Comparison of ENCODE assay signal across 1 cellular context in the genomic region with DNA sequence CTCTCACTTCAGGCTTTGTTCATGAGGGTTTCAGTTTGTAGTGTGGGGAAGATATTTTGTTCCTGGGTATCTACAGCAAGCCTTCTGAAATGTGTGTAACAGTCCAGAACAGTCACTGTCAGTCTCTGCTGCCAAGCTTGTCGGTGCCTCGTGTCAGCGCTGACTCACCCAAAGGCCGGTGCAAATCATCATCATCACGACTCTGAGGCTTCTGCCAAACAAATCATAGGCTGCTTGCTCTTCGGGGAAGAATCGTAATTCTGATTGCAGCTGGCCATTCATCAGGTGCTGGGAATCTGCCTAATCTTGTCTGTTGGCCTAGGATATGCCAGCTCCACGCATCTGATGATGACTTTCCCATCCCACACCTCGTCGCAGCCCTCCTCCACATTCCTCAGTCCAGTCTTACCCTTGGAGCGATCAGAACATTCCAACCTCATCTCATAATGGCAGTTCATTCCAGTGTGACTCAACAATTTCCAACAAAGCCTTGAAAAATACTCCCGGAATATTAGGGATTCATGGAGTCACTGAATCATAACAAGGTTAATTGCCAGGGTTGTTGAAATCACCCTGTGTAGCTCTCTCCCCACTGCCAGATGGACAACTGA.
TF ChIP-seq lines count a peak whose summit lies in the region.

No MANE protein-coding gene starts in this region.

TF ChIP-seq in K562, 482 proteins besides CTCF, POLR2A, EP300 and RAD21 (continued from another document and continues in another):
- TF ChIP-seq, protein P1, sequence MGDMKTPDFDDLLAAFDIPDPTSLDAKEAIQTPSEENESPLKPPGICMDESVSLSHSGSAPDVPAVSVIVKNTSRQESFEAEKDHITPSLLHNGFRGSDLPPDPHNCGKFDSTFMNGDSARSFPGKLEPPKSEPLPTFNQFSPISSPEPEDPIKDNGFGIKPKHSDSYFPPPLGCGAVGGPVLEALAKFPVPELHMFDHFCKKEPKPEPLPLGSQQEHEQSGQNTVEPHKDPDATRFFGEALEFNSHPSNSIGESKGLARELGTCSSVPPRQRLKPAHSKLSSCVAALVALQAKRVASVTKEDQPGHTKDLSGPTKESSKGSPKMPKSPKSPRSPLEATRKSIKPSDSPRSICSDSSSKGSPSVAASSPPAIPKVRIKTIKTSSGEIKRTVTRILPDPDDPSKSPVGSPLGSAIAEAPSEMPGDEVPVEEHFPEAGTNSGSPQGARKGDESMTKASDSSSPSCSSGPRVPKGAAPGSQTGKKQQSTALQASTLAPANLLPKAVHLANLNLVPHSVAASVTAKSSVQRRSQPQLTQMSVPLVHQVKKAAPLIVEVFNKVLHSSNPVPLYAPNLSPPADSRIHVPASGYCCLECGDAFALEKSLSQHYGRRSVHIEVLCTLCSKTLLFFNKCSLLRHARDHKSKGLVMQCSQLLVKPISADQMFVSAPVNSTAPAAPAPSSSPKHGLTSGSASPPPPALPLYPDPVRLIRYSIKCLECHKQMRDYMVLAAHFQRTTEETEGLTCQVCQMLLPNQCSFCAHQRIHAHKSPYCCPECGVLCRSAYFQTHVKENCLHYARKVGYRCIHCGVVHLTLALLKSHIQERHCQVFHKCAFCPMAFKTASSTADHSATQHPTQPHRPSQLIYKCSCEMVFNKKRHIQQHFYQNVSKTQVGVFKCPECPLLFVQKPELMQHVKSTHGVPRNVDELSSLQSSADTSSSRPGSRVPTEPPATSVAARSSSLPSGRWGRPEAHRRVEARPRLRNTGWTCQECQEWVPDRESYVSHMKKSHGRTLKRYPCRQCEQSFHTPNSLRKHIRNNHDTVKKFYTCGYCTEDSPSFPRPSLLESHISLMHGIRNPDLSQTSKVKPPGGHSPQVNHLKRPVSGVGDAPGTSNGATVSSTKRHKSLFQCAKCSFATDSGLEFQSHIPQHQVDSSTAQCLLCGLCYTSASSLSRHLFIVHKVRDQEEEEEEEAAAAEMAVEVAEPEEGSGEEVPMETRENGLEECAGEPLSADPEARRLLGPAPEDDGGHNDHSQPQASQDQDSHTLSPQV (IDR thresholded peaks at IDR 0.05): no peak
- TF ChIP-seq STAG1 (CRISPR knock-in tag; IDR thresholded peaks at IDR 0.05; ENCODE audit: borderline replicate concordance) (no peak), SNIP1 (IDR thresholded peaks at IDR 0.05; ENCODE audit: low read depth) (no peak), ZNF134 (CRISPR knock-in tag; conservative IDR thresholded peaks at IDR 0.05) (peak; percentile 59), ARID1B (IDR thresholded peaks at IDR 0.05) (peak; percentile 43; the same call in 1 of the 2 replicates), ZNF561 (CRISPR knock-in tag; conservative IDR thresholded peaks at IDR 0.05) (no peak), TCF7 (IDR thresholded peaks at IDR 0.05; ENCODE audit: borderline replicate concordance) (no peak), C11orf30 (IDR thresholded peaks at IDR 0.05; ENCODE audit: low read depth) (peak; percentile 55; the same call in 1 of the 2 replicates), GTF2F1 (IDR thresholded peaks at IDR 0.05; ENCODE audit: low read depth, low read length) (no peak), PHB (CRISPR knock-in tag; IDR thresholded peaks at IDR 0.05) (no peak), MEIS2 (IDR thresholded peaks at IDR 0.05; ENCODE audit: partially characterized antibody) (peak; percentile 63), SNRNP70 (optimal IDR thresholded peaks at IDR 0.05; ENCODE audit: low read depth, low read length) (no peak), MYBL2 (IDR thresholded peaks at IDR 0.05; ENCODE audit: low read depth) (no peak), MYBL2 (CRISPR knock-in tag; IDR thresholded peaks at IDR 0.05; ENCODE audit: borderline replicate concordance) (no peak), MAFF (IDR thresholded peaks at IDR 0.05; ENCODE audit: low read length) (0 out of 2 replicates have a peak, but pooled peaks have one; percentile 1), HDAC1 (IDR thresholded peaks at IDR 0.05) (peak in 1 of 2 experiments; percentile 52; a peak in 1 of 4 replicates), DPF2 (IDR thresholded peaks at IDR 0.05) (no peak), MED1 (CRISPR knock-in tag; IDR thresholded peaks at IDR 0.05; ENCODE audit: borderline replicate concordance) (no peak), FOSL1 (tag; conservative IDR thresholded peaks at IDR 0.05) (peak; percentile 89)
- TF ChIP-seq, protein P2, sequence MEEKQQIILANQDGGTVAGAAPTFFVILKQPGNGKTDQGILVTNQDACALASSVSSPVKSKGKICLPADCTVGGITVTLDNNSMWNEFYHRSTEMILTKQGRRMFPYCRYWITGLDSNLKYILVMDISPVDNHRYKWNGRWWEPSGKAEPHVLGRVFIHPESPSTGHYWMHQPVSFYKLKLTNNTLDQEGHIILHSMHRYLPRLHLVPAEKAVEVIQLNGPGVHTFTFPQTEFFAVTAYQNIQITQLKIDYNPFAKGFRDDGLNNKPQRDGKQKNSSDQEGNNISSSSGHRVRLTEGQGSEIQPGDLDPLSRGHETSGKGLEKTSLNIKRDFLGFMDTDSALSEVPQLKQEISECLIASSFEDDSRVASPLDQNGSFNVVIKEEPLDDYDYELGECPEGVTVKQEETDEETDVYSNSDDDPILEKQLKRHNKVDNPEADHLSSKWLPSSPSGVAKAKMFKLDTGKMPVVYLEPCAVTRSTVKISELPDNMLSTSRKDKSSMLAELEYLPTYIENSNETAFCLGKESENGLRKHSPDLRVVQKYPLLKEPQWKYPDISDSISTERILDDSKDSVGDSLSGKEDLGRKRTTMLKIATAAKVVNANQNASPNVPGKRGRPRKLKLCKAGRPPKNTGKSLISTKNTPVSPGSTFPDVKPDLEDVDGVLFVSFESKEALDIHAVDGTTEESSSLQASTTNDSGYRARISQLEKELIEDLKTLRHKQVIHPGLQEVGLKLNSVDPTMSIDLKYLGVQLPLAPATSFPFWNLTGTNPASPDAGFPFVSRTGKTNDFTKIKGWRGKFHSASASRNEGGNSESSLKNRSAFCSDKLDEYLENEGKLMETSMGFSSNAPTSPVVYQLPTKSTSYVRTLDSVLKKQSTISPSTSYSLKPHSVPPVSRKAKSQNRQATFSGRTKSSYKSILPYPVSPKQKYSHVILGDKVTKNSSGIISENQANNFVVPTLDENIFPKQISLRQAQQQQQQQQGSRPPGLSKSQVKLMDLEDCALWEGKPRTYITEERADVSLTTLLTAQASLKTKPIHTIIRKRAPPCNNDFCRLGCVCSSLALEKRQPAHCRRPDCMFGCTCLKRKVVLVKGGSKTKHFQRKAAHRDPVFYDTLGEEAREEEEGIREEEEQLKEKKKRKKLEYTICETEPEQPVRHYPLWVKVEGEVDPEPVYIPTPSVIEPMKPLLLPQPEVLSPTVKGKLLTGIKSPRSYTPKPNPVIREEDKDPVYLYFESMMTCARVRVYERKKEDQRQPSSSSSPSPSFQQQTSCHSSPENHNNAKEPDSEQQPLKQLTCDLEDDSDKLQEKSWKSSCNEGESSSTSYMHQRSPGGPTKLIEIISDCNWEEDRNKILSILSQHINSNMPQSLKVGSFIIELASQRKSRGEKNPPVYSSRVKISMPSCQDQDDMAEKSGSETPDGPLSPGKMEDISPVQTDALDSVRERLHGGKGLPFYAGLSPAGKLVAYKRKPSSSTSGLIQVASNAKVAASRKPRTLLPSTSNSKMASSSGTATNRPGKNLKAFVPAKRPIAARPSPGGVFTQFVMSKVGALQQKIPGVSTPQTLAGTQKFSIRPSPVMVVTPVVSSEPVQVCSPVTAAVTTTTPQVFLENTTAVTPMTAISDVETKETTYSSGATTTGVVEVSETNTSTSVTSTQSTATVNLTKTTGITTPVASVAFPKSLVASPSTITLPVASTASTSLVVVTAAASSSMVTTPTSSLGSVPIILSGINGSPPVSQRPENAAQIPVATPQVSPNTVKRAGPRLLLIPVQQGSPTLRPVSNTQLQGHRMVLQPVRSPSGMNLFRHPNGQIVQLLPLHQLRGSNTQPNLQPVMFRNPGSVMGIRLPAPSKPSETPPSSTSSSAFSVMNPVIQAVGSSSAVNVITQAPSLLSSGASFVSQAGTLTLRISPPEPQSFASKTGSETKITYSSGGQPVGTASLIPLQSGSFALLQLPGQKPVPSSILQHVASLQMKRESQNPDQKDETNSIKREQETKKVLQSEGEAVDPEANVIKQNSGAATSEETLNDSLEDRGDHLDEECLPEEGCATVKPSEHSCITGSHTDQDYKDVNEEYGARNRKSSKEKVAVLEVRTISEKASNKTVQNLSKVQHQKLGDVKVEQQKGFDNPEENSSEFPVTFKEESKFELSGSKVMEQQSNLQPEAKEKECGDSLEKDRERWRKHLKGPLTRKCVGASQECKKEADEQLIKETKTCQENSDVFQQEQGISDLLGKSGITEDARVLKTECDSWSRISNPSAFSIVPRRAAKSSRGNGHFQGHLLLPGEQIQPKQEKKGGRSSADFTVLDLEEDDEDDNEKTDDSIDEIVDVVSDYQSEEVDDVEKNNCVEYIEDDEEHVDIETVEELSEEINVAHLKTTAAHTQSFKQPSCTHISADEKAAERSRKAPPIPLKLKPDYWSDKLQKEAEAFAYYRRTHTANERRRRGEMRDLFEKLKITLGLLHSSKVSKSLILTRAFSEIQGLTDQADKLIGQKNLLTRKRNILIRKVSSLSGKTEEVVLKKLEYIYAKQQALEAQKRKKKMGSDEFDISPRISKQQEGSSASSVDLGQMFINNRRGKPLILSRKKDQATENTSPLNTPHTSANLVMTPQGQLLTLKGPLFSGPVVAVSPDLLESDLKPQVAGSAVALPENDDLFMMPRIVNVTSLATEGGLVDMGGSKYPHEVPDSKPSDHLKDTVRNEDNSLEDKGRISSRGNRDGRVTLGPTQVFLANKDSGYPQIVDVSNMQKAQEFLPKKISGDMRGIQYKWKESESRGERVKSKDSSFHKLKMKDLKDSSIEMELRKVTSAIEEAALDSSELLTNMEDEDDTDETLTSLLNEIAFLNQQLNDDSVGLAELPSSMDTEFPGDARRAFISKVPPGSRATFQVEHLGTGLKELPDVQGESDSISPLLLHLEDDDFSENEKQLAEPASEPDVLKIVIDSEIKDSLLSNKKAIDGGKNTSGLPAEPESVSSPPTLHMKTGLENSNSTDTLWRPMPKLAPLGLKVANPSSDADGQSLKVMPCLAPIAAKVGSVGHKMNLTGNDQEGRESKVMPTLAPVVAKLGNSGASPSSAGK (IDR thresholded peaks at IDR 0.05): peak; percentile 31
- TF ChIP-seq, protein P3, sequence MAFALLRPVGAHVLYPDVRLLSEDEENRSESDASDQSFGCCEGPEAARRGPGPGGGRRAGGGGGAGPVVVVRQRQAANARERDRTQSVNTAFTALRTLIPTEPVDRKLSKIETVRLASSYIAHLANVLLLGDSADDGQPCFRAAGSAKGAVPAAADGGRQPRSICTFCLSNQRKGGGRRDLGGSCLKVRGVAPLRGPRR (CRISPR knock-in tag; IDR thresholded peaks at IDR 0.05): no peak
- TF ChIP-seq, protein P4, sequence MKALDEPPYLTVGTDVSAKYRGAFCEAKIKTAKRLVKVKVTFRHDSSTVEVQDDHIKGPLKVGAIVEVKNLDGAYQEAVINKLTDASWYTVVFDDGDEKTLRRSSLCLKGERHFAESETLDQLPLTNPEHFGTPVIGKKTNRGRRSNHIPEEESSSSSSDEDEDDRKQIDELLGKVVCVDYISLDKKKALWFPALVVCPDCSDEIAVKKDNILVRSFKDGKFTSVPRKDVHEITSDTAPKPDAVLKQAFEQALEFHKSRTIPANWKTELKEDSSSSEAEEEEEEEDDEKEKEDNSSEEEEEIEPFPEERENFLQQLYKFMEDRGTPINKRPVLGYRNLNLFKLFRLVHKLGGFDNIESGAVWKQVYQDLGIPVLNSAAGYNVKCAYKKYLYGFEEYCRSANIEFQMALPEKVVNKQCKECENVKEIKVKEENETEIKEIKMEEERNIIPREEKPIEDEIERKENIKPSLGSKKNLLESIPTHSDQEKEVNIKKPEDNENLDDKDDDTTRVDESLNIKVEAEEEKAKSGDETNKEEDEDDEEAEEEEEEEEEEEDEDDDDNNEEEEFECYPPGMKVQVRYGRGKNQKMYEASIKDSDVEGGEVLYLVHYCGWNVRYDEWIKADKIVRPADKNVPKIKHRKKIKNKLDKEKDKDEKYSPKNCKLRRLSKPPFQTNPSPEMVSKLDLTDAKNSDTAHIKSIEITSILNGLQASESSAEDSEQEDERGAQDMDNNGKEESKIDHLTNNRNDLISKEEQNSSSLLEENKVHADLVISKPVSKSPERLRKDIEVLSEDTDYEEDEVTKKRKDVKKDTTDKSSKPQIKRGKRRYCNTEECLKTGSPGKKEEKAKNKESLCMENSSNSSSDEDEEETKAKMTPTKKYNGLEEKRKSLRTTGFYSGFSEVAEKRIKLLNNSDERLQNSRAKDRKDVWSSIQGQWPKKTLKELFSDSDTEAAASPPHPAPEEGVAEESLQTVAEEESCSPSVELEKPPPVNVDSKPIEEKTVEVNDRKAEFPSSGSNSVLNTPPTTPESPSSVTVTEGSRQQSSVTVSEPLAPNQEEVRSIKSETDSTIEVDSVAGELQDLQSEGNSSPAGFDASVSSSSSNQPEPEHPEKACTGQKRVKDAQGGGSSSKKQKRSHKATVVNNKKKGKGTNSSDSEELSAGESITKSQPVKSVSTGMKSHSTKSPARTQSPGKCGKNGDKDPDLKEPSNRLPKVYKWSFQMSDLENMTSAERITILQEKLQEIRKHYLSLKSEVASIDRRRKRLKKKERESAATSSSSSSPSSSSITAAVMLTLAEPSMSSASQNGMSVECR (CRISPR knock-in tag; IDR thresholded peaks at IDR 0.05): no peak
- TF ChIP-seq, protein P5, sequence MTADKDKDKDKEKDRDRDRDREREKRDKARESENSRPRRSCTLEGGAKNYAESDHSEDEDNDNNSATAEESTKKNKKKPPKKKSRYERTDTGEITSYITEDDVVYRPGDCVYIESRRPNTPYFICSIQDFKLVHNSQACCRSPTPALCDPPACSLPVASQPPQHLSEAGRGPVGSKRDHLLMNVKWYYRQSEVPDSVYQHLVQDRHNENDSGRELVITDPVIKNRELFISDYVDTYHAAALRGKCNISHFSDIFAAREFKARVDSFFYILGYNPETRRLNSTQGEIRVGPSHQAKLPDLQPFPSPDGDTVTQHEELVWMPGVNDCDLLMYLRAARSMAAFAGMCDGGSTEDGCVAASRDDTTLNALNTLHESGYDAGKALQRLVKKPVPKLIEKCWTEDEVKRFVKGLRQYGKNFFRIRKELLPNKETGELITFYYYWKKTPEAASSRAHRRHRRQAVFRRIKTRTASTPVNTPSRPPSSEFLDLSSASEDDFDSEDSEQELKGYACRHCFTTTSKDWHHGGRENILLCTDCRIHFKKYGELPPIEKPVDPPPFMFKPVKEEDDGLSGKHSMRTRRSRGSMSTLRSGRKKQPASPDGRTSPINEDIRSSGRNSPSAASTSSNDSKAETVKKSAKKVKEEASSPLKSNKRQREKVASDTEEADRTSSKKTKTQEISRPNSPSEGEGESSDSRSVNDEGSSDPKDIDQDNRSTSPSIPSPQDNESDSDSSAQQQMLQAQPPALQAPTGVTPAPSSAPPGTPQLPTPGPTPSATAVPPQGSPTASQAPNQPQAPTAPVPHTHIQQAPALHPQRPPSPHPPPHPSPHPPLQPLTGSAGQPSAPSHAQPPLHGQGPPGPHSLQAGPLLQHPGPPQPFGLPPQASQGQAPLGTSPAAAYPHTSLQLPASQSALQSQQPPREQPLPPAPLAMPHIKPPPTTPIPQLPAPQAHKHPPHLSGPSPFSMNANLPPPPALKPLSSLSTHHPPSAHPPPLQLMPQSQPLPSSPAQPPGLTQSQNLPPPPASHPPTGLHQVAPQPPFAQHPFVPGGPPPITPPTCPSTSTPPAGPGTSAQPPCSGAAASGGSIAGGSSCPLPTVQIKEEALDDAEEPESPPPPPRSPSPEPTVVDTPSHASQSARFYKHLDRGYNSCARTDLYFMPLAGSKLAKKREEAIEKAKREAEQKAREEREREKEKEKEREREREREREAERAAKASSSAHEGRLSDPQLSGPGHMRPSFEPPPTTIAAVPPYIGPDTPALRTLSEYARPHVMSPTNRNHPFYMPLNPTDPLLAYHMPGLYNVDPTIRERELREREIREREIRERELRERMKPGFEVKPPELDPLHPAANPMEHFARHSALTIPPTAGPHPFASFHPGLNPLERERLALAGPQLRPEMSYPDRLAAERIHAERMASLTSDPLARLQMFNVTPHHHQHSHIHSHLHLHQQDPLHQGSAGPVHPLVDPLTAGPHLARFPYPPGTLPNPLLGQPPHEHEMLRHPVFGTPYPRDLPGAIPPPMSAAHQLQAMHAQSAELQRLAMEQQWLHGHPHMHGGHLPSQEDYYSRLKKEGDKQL (CRISPR knock-in tag; IDR thresholded peaks at IDR 0.05; ENCODE audit: borderline replicate concordance): no peak
